Comparison of ENCODE assay signal across 10 cellular contexts in genomic region chr12:10557766-10558165, GRCh38. TPM values are rescaled to one million over a fixed set of nuclear protein-coding genes. Genes with fewer than 3 reads are reported as not detected.
DNase-seq lines count a peak whose midpoint lies in the region; ATAC-seq and TF ChIP-seq lines count a peak whose summit lies in the region.
"Had no signal": no experiment of that assay in that cellular context is flagged by ENCODE, and none has a peak within 500 bp of the region (broad histone marks: within the 10 kb centered on the region; RNA-seq: fewer than 3 reads in every experiment).

No MANE protein-coding gene starts in this region.

- no peaks in the 10 kb centered on the region for H3K27me3 Mint-ChIP-seq in neural progenitor cell (ENCODE audit: insufficient read depth, low read depth)

- no peaks in the 10 kb centered on the region for H3K36me3 ChIP-seq in neural progenitor cell
- H3K36me3 ChIP-seq: suprapubic skin had no signal

- H3K4me3 Mint-ChIP-seq in neural progenitor cell: no peak overlapping the region

- no peaks in the 10 kb centered on the region for H3K79me2 ChIP-seq in neural progenitor cell (ENCODE audit: low read depth)

- H3K4me2 ChIP-seq in neural progenitor cell: no peak overlapping the region

- H3K36me3 Mint-ChIP-seq in neural progenitor cell: no peaks in the 10 kb centered on the region

- no peaks in the 10 kb centered on the region for H4K20me1 ChIP-seq in neural progenitor cell (ENCODE audit: low read depth)

- no peaks in the 10 kb centered on the region for H3K9me3 ChIP-seq in neural progenitor cell (ENCODE audit: low read depth)
- H3K9me3 ChIP-seq: suprapubic skin had no signal

- H3F3A ChIP-seq in neural progenitor cell (ENCODE audit: low read depth): no peaks in the 10 kb centered on the region

- ATAC-seq in HG02885 (IDR thresholded peaks at IDR 0.05; ENCODE audit: poor library complexity, unreplicated experiment): peak; percentile 57

- DNase-seq in GM20000 (ENCODE audit: low spot score) (peak; percentile 29), RPMI8226 (peak; percentile 37), neural progenitor cell (ENCODE audit: low spot score) (no peak), anterior cingulate cortex (lab: John Stamatoyannopoulos, UW) (no peak), NCI-H226 (no peak), epidermal melanocyte (ENCODE audit: insufficient read length, low spot score) (no peak)
- DNase-seq: cerebellar nuclear complex, retina had no signal

- no peak for TF ChIP-seq CTCF in GM20000 (IDR thresholded peaks at IDR 0.05; ENCODE audit: extremely low read depth, missing control alignments)
- TF ChIP-seq CTCF in neural progenitor cell (IDR thresholded peaks at IDR 0.05): no peak

- no peaks in the 10 kb centered on the region for H3K4me1 ChIP-seq in neural progenitor cell
- H3K4me1 ChIP-seq: suprapubic skin had no signal

- H3K9ac ChIP-seq in neural progenitor cell: no peak overlapping the region

- H3K4me3 ChIP-seq in neural progenitor cell: no peak overlapping the region
- H3K4me3 ChIP-seq: suprapubic skin had no signal

- no peaks in the 10 kb centered on the region for H3K27me3 ChIP-seq in neural progenitor cell
- H3K27me3 ChIP-seq: suprapubic skin had no signal

- H3K9me3 Mint-ChIP-seq in neural progenitor cell: peaks cover 2% of the 10 kb centered on the region

- no peak overlapping the region for H3K27ac Mint-ChIP-seq in neural progenitor cell

- peak overlapping the region; percentile 52 for H2AFZ ChIP-seq in neural progenitor cell (replicated peaks)

- H3K4me1 Mint-ChIP-seq in neural progenitor cell: peaks cover 6% of the 10 kb centered on the region

- H3K27ac ChIP-seq in neural progenitor cell: no peak overlapping the region
- H3K27ac ChIP-seq: suprapubic skin had no signal

RNA-seq across cellular contexts. Expression of gene EIF2S3B, which starts 52.1 kb away (rescaled TPM):
- 1.4 and 1.8 TPM in 2 replicates for total RNA-seq in neural progenitor cell (ENCODE audit: low replicate concordance)

RNA-seq across cellular contexts. Expression of gene MAGOHB, which starts 55.6 kb away (rescaled TPM):
- total RNA-seq in neural progenitor cell (ENCODE audit: low replicate concordance): 37.4 and 53.5 TPM in 2 replicates

Comparison
In these comparisons a context has a peak if more than half of its experiments do, and no peak if none do; other contexts are left out.
1. DNase-seq: peak in GM20000 (single experiment) and RPMI8226 (single experiment); none in neural progenitor cell (single experiment), anterior cingulate cortex (0 of 58), NCI-H226 (single experiment) and epidermal melanocyte (single experiment).